In the genomic region with DNA sequence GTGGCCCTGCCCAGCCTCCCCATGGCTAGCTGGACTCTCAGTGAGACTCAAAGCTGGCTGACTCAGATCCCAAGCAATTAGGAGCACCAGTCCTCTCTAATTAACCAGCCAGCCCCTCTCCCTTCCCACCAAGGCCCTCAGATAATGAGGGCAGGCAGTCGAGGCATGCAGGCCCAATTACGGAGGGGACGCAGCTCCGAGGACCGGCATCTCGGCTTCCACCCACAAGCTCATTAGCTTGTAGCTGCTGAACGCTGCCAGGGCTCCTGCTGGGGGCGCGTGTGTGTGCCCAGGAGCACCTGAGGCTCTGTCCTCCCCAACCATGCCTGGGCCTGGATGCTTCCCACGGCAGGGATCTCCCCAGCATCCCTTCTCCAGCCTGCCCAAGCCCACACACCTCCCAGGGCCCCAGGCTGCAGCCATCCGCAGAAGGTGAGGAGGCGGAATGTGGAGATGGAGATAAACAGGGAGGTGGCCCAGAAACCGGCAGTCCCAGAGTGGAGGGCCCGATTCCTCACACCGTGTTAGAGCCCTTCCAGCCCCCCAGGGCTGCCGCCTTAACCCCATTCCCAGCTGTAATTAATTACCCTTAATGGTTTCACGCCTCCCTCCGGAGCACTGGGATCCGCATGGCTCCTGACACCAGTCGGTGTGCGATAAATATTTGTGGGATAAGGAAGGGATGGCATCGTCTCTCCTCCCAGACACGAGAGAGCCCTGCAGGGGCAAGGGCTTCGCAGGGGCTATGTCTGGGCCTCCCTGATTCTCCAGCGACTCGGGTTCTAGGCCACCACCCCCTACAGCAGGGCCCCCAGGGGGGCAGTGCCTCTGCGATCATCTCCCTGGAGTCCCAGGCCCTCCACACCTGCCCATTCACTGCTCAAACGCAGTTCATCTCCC, we compare ENCODE assay signal across 1 cellular context.
TF ChIP-seq lines count a peak whose summit lies in the region.

No MANE protein-coding gene starts in this region.

TF ChIP-seq in H1, 55 proteins besides CTCF, POLR2A, EP300 and RAD21:
- TF ChIP-seq POU5F1 (IDR thresholded peaks at IDR 0.05; ENCODE audit: low read depth, low read length) (no peak), CREB1 (IDR thresholded peaks at IDR 0.05) (no peak), BACH1 (IDR thresholded peaks at IDR 0.05; ENCODE audit: low read length) (no peak), CBX5 (IDR thresholded peaks at IDR 0.05; ENCODE audit: low read depth, low read length) (no peak), HDAC6 (IDR thresholded peaks at IDR 0.05; ENCODE audit: low read depth, low read length) (no peak), SIN3A (conservative IDR thresholded peaks at IDR 0.05 in 1 of 2, IDR thresholded peaks at IDR 0.05 in 1 of 2; ENCODE audit: low read depth in 1 of 2, low read length in 2 of 2) (no peak), GTF2F1 (IDR thresholded peaks at IDR 0.05; ENCODE audit: borderline replicate concordance, low read depth, low read length) (no peak), EZH2 (IDR thresholded peaks at IDR 0.05; ENCODE audit: low read depth, low read length, severe bottlenecking) (no peak), SIX5 (IDR thresholded peaks at IDR 0.05; ENCODE audit: low read depth, low read length) (no peak), GABPA (IDR thresholded peaks at IDR 0.05; ENCODE audit: borderline replicate concordance, insufficient read depth, low read length) (no peak), SP2 (IDR thresholded peaks at IDR 0.05; ENCODE audit: low read length) (no peak), TBP (IDR thresholded peaks at IDR 0.05; ENCODE audit: low read depth, low read length) (no peak)
- TF ChIP-seq, protein P1, sequence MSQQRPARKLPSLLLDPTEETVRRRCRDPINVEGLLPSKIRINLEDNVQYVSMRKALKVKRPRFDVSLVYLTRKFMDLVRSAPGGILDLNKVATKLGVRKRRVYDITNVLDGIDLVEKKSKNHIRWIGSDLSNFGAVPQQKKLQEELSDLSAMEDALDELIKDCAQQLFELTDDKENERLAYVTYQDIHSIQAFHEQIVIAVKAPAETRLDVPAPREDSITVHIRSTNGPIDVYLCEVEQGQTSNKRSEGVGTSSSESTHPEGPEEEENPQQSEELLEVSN (IDR thresholded peaks at IDR 0.05), result no peak
